Comparison of ENCODE assay signal across 1 cellular context in the genomic region with DNA sequence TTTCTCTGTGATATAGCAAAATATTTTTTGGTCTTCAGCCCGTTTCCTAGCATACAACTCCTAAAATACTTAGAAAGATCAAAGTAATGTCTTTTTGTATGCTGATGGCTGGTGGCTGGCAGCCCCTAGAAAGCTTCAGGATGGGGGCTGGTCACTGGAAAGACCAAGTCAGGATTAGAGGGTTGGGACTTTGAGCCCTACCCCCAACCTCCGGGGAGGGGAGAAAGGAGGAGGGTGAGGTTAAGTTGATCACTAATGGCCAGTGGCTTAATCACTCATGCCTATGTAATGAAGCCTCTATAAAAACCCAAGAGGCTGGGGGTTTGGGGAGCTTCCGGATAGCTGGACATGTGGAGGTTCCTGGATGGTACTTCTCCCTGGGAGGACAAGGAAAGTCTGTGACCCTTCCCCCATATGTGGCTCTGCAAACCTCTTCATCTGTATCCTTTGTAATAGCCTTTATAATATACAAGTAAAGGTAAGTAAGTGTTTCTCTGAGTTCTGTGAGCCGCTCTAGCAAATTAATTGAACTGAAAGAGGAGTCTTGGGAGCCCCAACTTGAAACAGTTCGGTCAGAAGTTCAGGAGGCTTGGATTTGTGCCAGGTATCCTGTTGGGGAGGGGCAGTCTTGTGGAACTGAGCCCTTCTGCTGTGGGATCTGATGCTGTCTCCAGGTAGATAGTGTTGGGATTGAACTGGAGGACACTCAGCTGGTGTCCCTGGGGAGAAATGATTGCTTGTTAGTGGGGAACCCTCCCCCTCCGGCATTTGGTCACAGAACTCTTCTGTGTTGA.
TF ChIP-seq lines count a peak whose summit lies in the region.

No MANE protein-coding gene starts in this region.

TF ChIP-seq in H1, 55 proteins besides CTCF, POLR2A, EP300 and RAD21:
- TF ChIP-seq, protein P1, sequence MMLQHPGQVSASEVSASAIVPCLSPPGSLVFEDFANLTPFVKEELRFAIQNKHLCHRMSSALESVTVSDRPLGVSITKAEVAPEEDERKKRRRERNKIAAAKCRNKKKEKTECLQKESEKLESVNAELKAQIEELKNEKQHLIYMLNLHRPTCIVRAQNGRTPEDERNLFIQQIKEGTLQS (IDR thresholded peaks at IDR 0.05; ENCODE audit: insufficient read depth, low read depth, low read length), result no peak
- TF ChIP-seq POLR2AphosphoS5 (IDR thresholded peaks at IDR 0.05; ENCODE audit: low read depth, low read length), result no peak
- TF ChIP-seq SP4 (IDR thresholded peaks at IDR 0.05; ENCODE audit: low read length), result no peak
- no peak for TF ChIP-seq MAFK (IDR thresholded peaks at IDR 0.05; ENCODE audit: low read depth, low read length)
- no peak for TF ChIP-seq SIRT6 (IDR thresholded peaks at IDR 0.05; ENCODE audit: low read length)
- TF ChIP-seq, protein P2, sequence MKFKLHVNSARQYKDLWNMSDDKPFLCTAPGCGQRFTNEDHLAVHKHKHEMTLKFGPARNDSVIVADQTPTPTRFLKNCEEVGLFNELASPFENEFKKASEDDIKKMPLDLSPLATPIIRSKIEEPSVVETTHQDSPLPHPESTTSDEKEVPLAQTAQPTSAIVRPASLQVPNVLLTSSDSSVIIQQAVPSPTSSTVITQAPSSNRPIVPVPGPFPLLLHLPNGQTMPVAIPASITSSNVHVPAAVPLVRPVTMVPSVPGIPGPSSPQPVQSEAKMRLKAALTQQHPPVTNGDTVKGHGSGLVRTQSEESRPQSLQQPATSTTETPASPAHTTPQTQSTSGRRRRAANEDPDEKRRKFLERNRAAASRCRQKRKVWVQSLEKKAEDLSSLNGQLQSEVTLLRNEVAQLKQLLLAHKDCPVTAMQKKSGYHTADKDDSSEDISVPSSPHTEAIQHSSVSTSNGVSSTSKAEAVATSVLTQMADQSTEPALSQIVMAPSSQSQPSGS (IDR thresholded peaks at IDR 0.05; ENCODE audit: low read length), result no peak
- TF ChIP-seq BACH1 (IDR thresholded peaks at IDR 0.05; ENCODE audit: low read length), result no peak
- no peak for TF ChIP-seq SRF (IDR thresholded peaks at IDR 0.05; ENCODE audit: low read depth, low read length)
